Comparison of ENCODE assay signal across 11 cellular contexts in the genomic region with DNA sequence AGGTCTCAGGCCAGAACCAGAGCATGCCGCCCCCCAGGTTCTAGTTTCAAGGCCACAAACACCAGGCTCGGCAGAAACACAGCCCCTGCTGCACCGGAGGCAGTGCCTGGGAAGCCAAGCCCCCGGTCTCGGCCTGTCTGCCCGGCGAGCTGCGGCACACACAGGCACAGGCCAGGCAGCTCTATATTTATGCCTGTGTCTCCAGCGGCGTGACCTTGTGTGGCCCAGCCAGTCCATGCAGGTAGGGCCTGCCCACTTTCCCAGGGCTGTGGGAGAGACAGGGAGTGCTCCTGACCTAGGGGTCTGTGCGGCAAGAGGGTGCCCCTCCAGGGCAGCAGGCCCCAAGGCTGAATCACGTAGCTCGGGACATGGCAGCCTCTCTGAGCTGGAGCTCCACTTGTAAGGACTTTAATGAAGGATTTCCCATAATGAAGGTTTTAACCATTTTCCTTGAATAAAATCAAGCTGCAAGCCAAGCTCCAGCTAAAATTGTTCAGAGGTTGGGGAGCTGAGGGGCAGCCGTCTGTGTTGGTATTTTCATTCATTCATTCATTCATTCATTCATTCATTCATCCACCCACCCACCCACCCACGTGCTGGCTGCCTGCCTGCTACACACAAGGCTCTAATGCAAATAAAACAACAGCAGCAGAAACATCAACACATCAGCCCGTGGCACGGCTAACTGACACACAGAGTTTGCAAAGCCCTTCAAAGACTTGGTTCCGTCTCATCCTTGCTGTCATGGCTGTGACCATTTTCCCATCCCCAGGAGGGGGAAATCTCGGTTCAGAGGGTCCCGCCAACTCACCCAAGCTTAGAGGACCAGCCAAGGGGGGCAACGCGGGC.
DNase-seq lines count a peak whose midpoint lies in the region; TF ChIP-seq lines count a peak whose summit lies in the region.
"Had no signal": no experiment of that assay in that cellular context is flagged by ENCODE, and none has a peak within 500 bp of the region (broad histone marks: within the 10 kb centered on the region; RNA-seq: fewer than 3 reads in every experiment).

No MANE protein-coding gene starts in this region.

- DNase-seq in ELF-1 (ENCODE audit: low read depth, low spot score) (peak; percentile 47), astrocyte of the spinal cord (ENCODE audit: low read depth, low spot score) (no peak), islet precursor cell (peak; percentile 77), NOMO-1 treated with dmso at 0.1 percent for 144 hours (lab: John Stamatoyannopoulos, UW; ENCODE audit: unreplicated experiment) (no peak), NCI-H82 (lab: John Stamatoyannopoulos, UW) (no peak)
- no peak for DNase-seq in activated CD4-positive, alpha-beta T cell treated with anti-CD3 and anti-CD28 coated beads for 1 hour
- no peak for DNase-seq in stimulated activated CD4-positive, alpha-beta T cell treated with anti-CD3 and anti-CD28 coated beads, Interleukin-15, amount 100 ng/mL, for 24 hours
- DNase-seq: DMS153, NCI-H526 treated with DMSO at 0.1 percent for 48 hours had no signal

- no peak for TF ChIP-seq CTCF in astrocyte of the spinal cord (IDR thresholded peaks at IDR 0.05; ENCODE audit: low read depth, low read length)

- in situ Hi-C loops in astrocyte of the spinal cord (cut with HindIII; ENCODE audit: low sequenced_read_pairs) = no loop called here

- H3K4me3 ChIP-seq in astrocyte of the spinal cord (ENCODE audit: low read depth, low read length) (peak overlapping the region; percentile 90), skin epidermis (peak overlapping the region in 6 of 7 experiments; percentile 17 to 51 (median 38))
- H3K4me3 ChIP-seq: neural progenitor cell had no signal

- peak overlapping the region in 13 of 21 experiments; percentile 15 to 95 (median 85) for H3K27ac ChIP-seq in skin epidermis
- H3K27ac ChIP-seq: neural progenitor cell had no signal

Comparison
In these comparisons a context has a peak if more than half of its experiments do, and no peak if none do; other contexts are left out.
1. DNase-seq: peak in ELF-1 (single experiment) and islet precursor cell (single experiment); none in astrocyte of the spinal cord (single experiment), NOMO-1 treated with dmso at 0.1 percent for 144 hours (single experiment), activated CD4-positive, alpha-beta T cell treated with anti-CD3 and anti-CD28 coated beads for 1 hour (single experiment), stimulated activated CD4-positive, alpha-beta T cell treated with anti-CD3 and anti-CD28 coated beads, Interleukin-15, amount 100 ng/mL, for 24 hours (single experiment) and NCI-H82 (single experiment).